1 cellular context compared by ENCODE assay signal in genomic region chr15:73781038-73781925, GRCh38.
TF ChIP-seq lines count a peak whose summit lies in the region.

No MANE protein-coding gene starts in this region.

TF ChIP-seq in K562, 482 proteins besides CTCF, POLR2A, EP300 and RAD21 (continued from another document):
- TF ChIP-seq CBX8 (IDR thresholded peaks at IDR 0.05; ENCODE audit: borderline replicate concordance, extremely low read depth, low read depth, low read length, poor library complexity, severe bottlenecking) (no peak), LCOR (CRISPR knock-in tag; IDR thresholded peaks at IDR 0.05) (peak; percentile 92), RCOR1 (IDR thresholded peaks at IDR 0.05; ENCODE audit: borderline replicate concordance in 1 of 2, low read depth in 2 of 2, low read length in 2 of 2) (peak in 1 of 2 experiments; percentile 63; a peak in 1 of 4 replicates), RBM14 (IDR thresholded peaks at IDR 0.05; ENCODE audit: borderline replicate concordance, insufficient read depth, low read depth, low read length) (no peak), ELF1 (tag; IDR thresholded peaks at IDR 0.05) (peak; percentile 66), DNMT1 (IDR thresholded peaks at IDR 0.05) (no peak), SMARCA5 (IDR thresholded peaks at IDR 0.05) (peak; percentile 81; the same call in 1 of the 2 replicates), ZNF239 (CRISPR knock-in tag; IDR thresholded peaks at IDR 0.05) (no peak), THAP7 (CRISPR knock-in tag; IDR thresholded peaks at IDR 0.05) (no peak), ZNF696 (CRISPR knock-in tag; conservative IDR thresholded peaks at IDR 0.05) (no peak), ZC3H11A (IDR thresholded peaks at IDR 0.05; ENCODE audit: low read depth, low read length) (no peak)
- TF ChIP-seq, protein P1, sequence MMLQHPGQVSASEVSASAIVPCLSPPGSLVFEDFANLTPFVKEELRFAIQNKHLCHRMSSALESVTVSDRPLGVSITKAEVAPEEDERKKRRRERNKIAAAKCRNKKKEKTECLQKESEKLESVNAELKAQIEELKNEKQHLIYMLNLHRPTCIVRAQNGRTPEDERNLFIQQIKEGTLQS (IDR thresholded peaks at IDR 0.05), result peak; percentile 11; the same call in 1 of the 2 replicates
- TF ChIP-seq, protein P1 (CRISPR knock-in tag; conservative IDR thresholded peaks at IDR 0.05), result no peak
- TF ChIP-seq, protein P2, sequence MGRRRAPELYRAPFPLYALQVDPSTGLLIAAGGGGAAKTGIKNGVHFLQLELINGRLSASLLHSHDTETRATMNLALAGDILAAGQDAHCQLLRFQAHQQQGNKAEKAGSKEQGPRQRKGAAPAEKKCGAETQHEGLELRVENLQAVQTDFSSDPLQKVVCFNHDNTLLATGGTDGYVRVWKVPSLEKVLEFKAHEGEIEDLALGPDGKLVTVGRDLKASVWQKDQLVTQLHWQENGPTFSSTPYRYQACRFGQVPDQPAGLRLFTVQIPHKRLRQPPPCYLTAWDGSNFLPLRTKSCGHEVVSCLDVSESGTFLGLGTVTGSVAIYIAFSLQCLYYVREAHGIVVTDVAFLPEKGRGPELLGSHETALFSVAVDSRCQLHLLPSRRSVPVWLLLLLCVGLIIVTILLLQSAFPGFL (CRISPR knock-in tag; IDR thresholded peaks at IDR 0.05), result no peak
